Comparison of ENCODE assay signal across 34 cellular contexts in genomic region chr11:65947603-65948125, GRCh38. TPM values are rescaled to one million over a fixed set of nuclear protein-coding genes. Genes with fewer than 3 reads are reported as not detected.
"Had no signal": no experiment of that assay in that cellular context is flagged by ENCODE, and none has a peak within 500 bp of the region (broad histone marks: within the 10 kb centered on the region; RNA-seq: fewer than 3 reads in every experiment).

No MANE protein-coding gene starts in this region.

- ATAC-seq: activated CD8-positive, alpha-beta T cell treated with anti-CD3 and anti-CD28 coated beads for 36 hours; activated T-cell treated with anti-CD3 and anti-CD28 coated beads, Interleukin-2, amount 50 U/mL, for 4 hours; activated T-helper 17 cell treated with anti-CD3 and anti-CD28 coated beads, Interleukin-2, amount 50 U/mL, for 72 hours; esophagus mucosa; foreskin keratinocyte; left lung; natural killer cell; sciatic nerve; stimulated activated effector memory CD8-positive, alpha-beta T cell treated with anti-CD3 and anti-CD28 coated beads, Interleukin-12 subunit alpha, Interleukin-12 subunit beta, amount 100 ng/mL, for 72 hours had no signal

- FAIRE-seq: astrocyte, small intestine, TTC549 had no signal

- H3K4me3 ChIP-seq: coronary artery, heart left ventricle, left lung, lower lobe of right lung, thoracic aorta, uterus had no signal

- H3K27ac ChIP-seq: brain microvascular endothelial cell, coronary artery, foreskin keratinocyte, heart left ventricle, left lung, lower lobe of right lung, thoracic aorta, uterus, VCaP had no signal

- DNase-seq: activated CD4-positive, alpha-beta T cell treated with anti-CD3 and anti-CD28 coated beads, Interleukin-2, amount 10 ng/mL, durations not matched to agents 24 days and 14 days; activated CD4-positive, CD25-positive, alpha-beta regulatory T cell treated with anti-CD3 and anti-CD28 coated beads, Interleukin-2, amount 50 U/mL, for 72 hours; activated CD8-positive, alpha-beta T cell treated with anti-CD3 and anti-CD28 coated beads for 36 hours; activated gamma-delta T cell treated with Interleukin-2 at 50 U/mL for 16 hours; activated naive CD4-positive, alpha-beta T cell treated with anti-CD3 and anti-CD28 coated beads, Interleukin-2, amount 50 U/mL, for 16 hours; activated T-cell treated with anti-CD3 and anti-CD28 coated beads, Interleukin-2, amount 50 U/mL, for 4 hours; amniotic stem cell; brain microvascular endothelial cell; foreskin keratinocyte; heart left ventricle; lower lobe of right lung; mesenchymal stem cell; natural killer cell; small intestine; stimulated activated CD4-positive, alpha-beta T cell treated with anti-CD3 and anti-CD28 coated beads, Interleukin-4, amount 100 ng/mL, for 24 hours; T-helper 9 cell; trophoblast cell; uterus had no signal

- H3K9me3 ChIP-seq: heart left ventricle, left lung, lower lobe of right lung, thoracic aorta, uterus had no signal

- H3K27me3 ChIP-seq: brain microvascular endothelial cell, uterus had no signal

- H3K36me3 ChIP-seq: brain microvascular endothelial cell, heart left ventricle, left lung, lower lobe of right lung, thoracic aorta, uterus had no signal

- H3K4me1 ChIP-seq: foreskin keratinocyte, heart left ventricle, left lung, lower lobe of right lung, uterus had no signal

RNA-seq across cellular contexts. Expression of gene TSGA10IP, which starts 2.4 kb away (rescaled TPM):
- total RNA-seq: activated CD4-positive, alpha-beta T cell treated with anti-CD3 and anti-CD28 coated beads, Interleukin-2, amount 10 ng/mL, durations not matched to agents 24 days and 14 days; activated CD8-positive, alpha-beta T cell treated with anti-CD3 and anti-CD28 coated beads for 36 hours; activated T-cell treated with anti-CD3 and anti-CD28 coated beads, Interleukin-2, amount 50 U/mL, for 4 hours; activated T-helper 17 cell treated with anti-CD3 and anti-CD28 coated beads, Interleukin-2, amount 50 U/mL, for 72 hours; astrocyte; cardiac septum; cerebellum; esophagus mucosa; foreskin keratinocyte; left lung; lower lobe of right lung; natural killer cell; osteocyte; progenitor cell of endocrine pancreas; renal cortical epithelial cell; sciatic nerve; subcutaneous adipose tissue; thoracic aorta; uterus had no signal
- polyA plus RNA-seq: foreskin keratinocyte, heart left ventricle, small intestine had no signal

RNA-seq across cellular contexts. Expression of gene FOSL1, which starts 47.5 kb away (rescaled TPM):
- total RNA-seq: cerebellum had no signal
